8 cellular contexts compared by ENCODE assay signal in genomic region chr4:5651089-5651488, GRCh38.
"Had no signal": no experiment of that assay in that cellular context is flagged by ENCODE, and none has a peak within 500 bp of the region (broad histone marks: within the 10 kb centered on the region; RNA-seq: fewer than 3 reads in every experiment).

No MANE protein-coding gene starts in this region.

- ATAC-seq: GM12878 had no signal

- FAIRE-seq: G401.6, GM12878, GM12891, GM12892, GM18507, GM19239 had no signal

- H3K4me3 ChIP-seq: GM12878 had no signal

- DNase-seq: GDM1, GF-D8 had no signal
